Comparison of ENCODE assay signal across 16 cellular contexts in genomic region chr14:87522575-87522974, GRCh38.
DNase-seq lines count a peak whose midpoint lies in the region; ATAC-seq, FAIRE-seq and TF ChIP-seq lines count a peak whose summit lies in the region.
"Had no signal": no experiment of that assay in that cellular context is flagged by ENCODE, and none has a peak within 500 bp of the region (broad histone marks: within the 10 kb centered on the region; RNA-seq: fewer than 3 reads in every experiment).

No MANE protein-coding gene starts in this region.

- peak; percentile 16 for TF ChIP-seq CTCF in bronchial epithelial cell (IDR thresholded peaks at IDR 0.05; ENCODE audit: insufficient read depth, low read length, severe bottlenecking)

- DNase-seq in SHP77 (lab: John Stamatoyannopoulos, UW) (peak; percentile 21 to 31), SHP77 treated with DMSO at 0.1 percent for 48 hours (lab: John Stamatoyannopoulos, UW) (no peak), NCI-H510A (lab: John Stamatoyannopoulos, UW) (peak; percentile 15), bronchial epithelial cell (ENCODE audit: low read depth) (peak; percentile 72), renal cortical epithelial cell (ENCODE audit: low read depth) (peak; percentile 6), germinal center (ENCODE audit: low spot score) (no peak)
- no peak for DNase-seq in activated CD8-positive, alpha-beta memory T cell treated with anti-CD3 and anti-CD28 coated beads, Interleukin-2, amount 50 U/mL, for 4 hours
- DNase-seq: activated CD4-positive, alpha-beta T cell treated with anti-CD3 and anti-CD28 coated beads, Interleukin-2, amount 50 U/mL, for 1 hour; activated naive CD8-positive, alpha-beta T cell treated with anti-CD3 and anti-CD28 coated beads, Interleukin-2, amount 50 U/mL, for 24 hours; activated T-cell treated with anti-CD3 and anti-CD28 coated beads, Interleukin-2, amount 50 U/mL, for 48 hours; DMS153; left colon; NCI-H2227 treated with DMSO at 0.1 percent for 48 hours; posterior cingulate gyrus; RPMI8226 had no signal

- H3K36me3 ChIP-seq in bronchial epithelial cell (ENCODE audit: control insufficient read depth, insufficient read depth, low read length) = no peaks in the 10 kb centered on the region

- ATAC-seq in HG03139 (IDR thresholded peaks at IDR 0.05; ENCODE audit: unreplicated experiment) = no peak
- ATAC-seq: activated naive CD8-positive, alpha-beta T cell treated with anti-CD3 and anti-CD28 coated beads, Interleukin-2, amount 50 U/mL, for 24 hours; left colon had no signal

- no peak overlapping the region for H3K4me3 ChIP-seq in bronchial epithelial cell (ENCODE audit: low read depth, low read length)

- H3K27me3 ChIP-seq in bronchial epithelial cell (ENCODE audit: control insufficient read depth, insufficient read depth, low read length) = no peaks in the 10 kb centered on the region

- peak; percentile 23 for FAIRE-seq in bronchial epithelial cell (lab: Jason Lieb, UNC)

Comparison
In these comparisons a context has a peak if more than half of its experiments do, and no peak if none do; other contexts are left out.
1. DNase-seq: peak in SHP77 (2 of 2), NCI-H510A (single experiment), bronchial epithelial cell (single experiment) and renal cortical epithelial cell (single experiment); none in SHP77 treated with DMSO at 0.1 percent for 48 hours (single experiment), germinal center (single experiment) and activated CD8-positive, alpha-beta memory T cell treated with anti-CD3 and anti-CD28 coated beads, Interleukin-2, amount 50 U/mL, for 4 hours (single experiment).